22 cellular contexts compared by ENCODE assay signal in genomic region chr15:69533504-69533903, GRCh38.
"Had no signal": no experiment of that assay in that cellular context is flagged by ENCODE, and none has a peak within 500 bp of the region (broad histone marks: within the 10 kb centered on the region; RNA-seq: fewer than 3 reads in every experiment).

No MANE protein-coding gene starts in this region.

- H3K4me3 ChIP-seq: K562 had no signal

- H3K36me3 Mint-ChIP-seq: IgD-negative memory B cell had no signal

- H3K4me2 ChIP-seq: KMS-11, SK-N-SH had no signal

- H3K9ac ChIP-seq: KMS-11, SK-N-SH had no signal

- ATAC-seq: K562 had no signal

- H3K9me2 ChIP-seq: SK-N-SH had no signal

- H3K9me3 ChIP-seq: SK-N-SH had no signal

- H3K9me3 Mint-ChIP-seq: IgD-negative memory B cell had no signal

- H3K4me1 Mint-ChIP-seq: IgD-negative memory B cell had no signal

- H3K27ac ChIP-seq: HL-60, KMS-11 had no signal

- DNase-seq: Kasumi-1, MM.1S, NCI-H1092 treated with DMSO at 0.1 percent for 48 hours, NCI-H1436 treated with DMSO at 0.1 percent for 48 hours, NCI-H1694, NCI-H187 treated with DMSO at 0.1 percent for 48 hours, NCI-H2029 treated with DMSO at 0.1 percent for 48 hours, NCI-H2107, NCI-H2171 treated with DMSO at 0.1 percent for 48 hours, NCI-H345, NCI-H446 treated with DMSO at 0.1 percent for 48 hours, NCI-H510A treated with DMSO at 0.1 percent for 48 hours, NCI-H526, NCI-H82, RPMI8226, SHP77, SK-N-SH, T-helper 1 cell had no signal

- H3K27ac Mint-ChIP-seq: IgD-negative memory B cell had no signal

- H3K4me3 Mint-ChIP-seq: IgD-negative memory B cell had no signal
